In the genomic region with DNA sequence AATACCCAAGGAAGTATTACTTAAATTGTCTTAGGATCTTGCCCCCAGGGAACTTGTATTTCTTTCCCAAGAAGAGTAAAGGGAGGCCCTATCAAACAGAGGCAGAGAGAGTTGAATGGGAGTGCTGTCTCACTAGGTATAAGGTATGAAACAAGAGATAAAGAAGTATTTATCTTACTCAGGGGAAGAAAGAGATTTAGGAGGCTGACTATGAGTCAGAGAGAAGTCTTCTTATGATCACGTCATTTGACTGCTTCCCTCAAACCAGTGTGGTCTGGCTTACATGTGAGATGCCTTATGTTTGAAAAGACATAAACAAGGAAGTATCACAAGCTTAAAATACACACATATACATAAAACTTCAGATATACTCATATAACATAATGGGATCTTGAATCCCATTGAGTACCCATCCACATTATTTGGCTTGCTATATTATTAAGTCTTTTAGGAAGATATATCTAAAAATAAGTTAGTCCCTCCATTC, we compare ENCODE assay signal across 8 cellular contexts. TPM values are rescaled to one million over a fixed set of nuclear protein-coding genes. Genes with fewer than 3 reads are reported as not detected.
DNase-seq lines count a peak whose midpoint lies in the region; ATAC-seq, FAIRE-seq and TF ChIP-seq lines count a peak whose summit lies in the region.

No MANE protein-coding gene starts in this region.

- FAIRE-seq in HepG2 (lab: Jason Lieb, UNC) = no peak

- H3K9ac ChIP-seq in liver (ENCODE audit: low read depth in 1 of 2, low read length in 2 of 2) (peak overlapping the region in 1 of 2 donors; percentile 82), HepG2 (ENCODE audit: insufficient read depth, low read depth, low read length) (no peak overlapping the region)

- intact Hi-C loops in HepG2 (cut with micrococcal nuclease; ENCODE audit: unreplicated experiment) = no loop called here

- peaks cover 68 to 77% of the 10 kb centered on the region in 2 donors for H3K4me1 Mint-ChIP-seq in effector memory CD8-positive, alpha-beta T cell (ENCODE audit: low read depth in 2 of 2)

- TF ChIP-seq CTCF in liver (IDR thresholded peaks at IDR 0.05; ENCODE audit: low read depth, low read length, missing input control) (no peak), HepG2 (CRISPR knock-in tag; IDR thresholded peaks at IDR 0.05) (no peak)

- BruUV-seq in HepG2 (replicated peaks; lab: Mats Ljungman, UMichigan) = no TSS peak

- H3K27me3 Mint-ChIP-seq in effector memory CD8-positive, alpha-beta T cell = no peaks in the 10 kb centered on the region

- no peaks in the 10 kb centered on the region for H3K9me3 Mint-ChIP-seq in effector memory CD8-positive, alpha-beta T cell

- no peaks in the 10 kb centered on the region for H4K20me1 ChIP-seq in HepG2 (ENCODE audit: insufficient read depth, low read length)

- H3K27ac Mint-ChIP-seq in effector memory CD8-positive, alpha-beta T cell = peak overlapping the region; percentile 95 to 97

- H3K79me2 ChIP-seq in HepG2 (ENCODE audit: insufficient read depth, low read length) = peaks cover 5% of the 10 kb centered on the region

- CTCF ChIA-PET in HepG2 (lab: Yijun Ruan, JAX; ENCODE audit: low intra/inter-chr PET ratio, low total read pairs) = no interaction called here

- no peak for TF ChIP-seq RAD21 in liver (IDR thresholded peaks at IDR 0.05)
- TF ChIP-seq RAD21 in HepG2 (CRISPR knock-in tag; IDR thresholded peaks at IDR 0.05) = no peak

- H3K9me3 ChIP-seq in liver (ENCODE audit: control insufficient read depth in 4 of 4, low read length in 3 of 4) (no peaks in the 10 kb centered on the region), HepG2 (ENCODE audit: low read length) (no peaks in the 10 kb centered on the region)

- H3K27me3 ChIP-seq in liver (ENCODE audit: control insufficient read depth in 4 of 4, insufficient read depth in 4 of 4, low read length in 3 of 4) = no peaks in the 10 kb centered on the region
- no peaks in the 10 kb centered on the region for H3K27me3 ChIP-seq in HepG2 (ENCODE audit: control insufficient read depth in 1 of 2, insufficient read depth in 2 of 2, low read length in 2 of 2)

- WGBS in liver = 80% methylated on average over 1 of the region's 1 CpG
- WGBS in HepG2 (ENCODE audit: low lambda C conversion rate) = 67% methylated on average over 1 of the region's 1 CpG

- H3K36me3 ChIP-seq in liver (ENCODE audit: control insufficient read depth in 4 of 4, insufficient read depth in 3 of 4, low read depth in 1 of 4, low read length in 3 of 4) = no peaks in the 10 kb centered on the region
- H3K36me3 ChIP-seq in HepG2 (replicated peaks in 1 of 2; ENCODE audit: control insufficient read depth in 1 of 2, insufficient read depth in 2 of 2, low read length in 2 of 2) = no peaks in the 10 kb centered on the region

- H3K4me1 ChIP-seq in liver (ENCODE audit: control insufficient read depth in 4 of 4, insufficient read depth in 4 of 4, low read length in 3 of 4) (peaks cover 21 to 78% (median 54%) of the 10 kb centered on the region in 4 donors), HepG2 (ENCODE audit: insufficient read depth, low read length) (peaks cover 89% of the 10 kb centered on the region)

- no peak for DNase-seq in HepG2 (ENCODE audit: low spot score)
- DNase-seq in SIG-M5 treated with dmso at 0.1 percent for 504 hours (lab: John Stamatoyannopoulos, UW; ENCODE audit: unreplicated experiment) = peak; percentile 66
- peak; percentile 35 to 42 (median 39) for DNase-seq in effector memory CD8-positive, alpha-beta T cell
- peak; percentile 19 for DNase-seq in stimulated activated CD8-positive, alpha-beta memory T cell treated with anti-CD3 and anti-CD28 coated beads, Interleukin-12 subunit alpha, Interleukin-12 subunit beta, amount 100 ng/mL, for 1 hour (ENCODE audit: low read depth)
- no peak for DNase-seq in NCI-H2227 (lab: John Stamatoyannopoulos, UW; ENCODE audit: unreplicated experiment)
- DNase-seq in cerebellar nuclear complex (lab: John Stamatoyannopoulos, UW) = no peak

- H3K4me3 ChIP-seq in liver (ENCODE audit: low read depth in 1 of 3, low read length in 3 of 3) (no peak overlapping the region), HepG2 (replicated peaks in 1 of 3; ENCODE audit: insufficient read depth in 1 of 3, low read depth in 2 of 3, low read length in 3 of 3) (no peak overlapping the region)

- peaks cover 72% of the 10 kb centered on the region for H3K36me3 Mint-ChIP-seq in effector memory CD8-positive, alpha-beta T cell (ENCODE audit: insufficient read depth)

- TF ChIP-seq POLR2A in HepG2 (IDR thresholded peaks at IDR 0.05; ENCODE audit: insufficient read depth in 1 of 2, low read depth in 2 of 2, low read length in 2 of 2) = no peak

- H2AFZ ChIP-seq in HepG2 (ENCODE audit: low read length) = no peak overlapping the region

- in situ Hi-C loops in HepG2 (cut with HindIII; ENCODE audit: extremely low pct_ligation_motif_present, low pct_unique_long_range_greater_than_20kb) = no loop called here

- peak overlapping the region; percentile 90 for H3K27ac ChIP-seq in liver (ENCODE audit: low read depth in 1 of 2, low read length in 2 of 2)
- no peak overlapping the region for H3K27ac ChIP-seq in HepG2 (ENCODE audit: extremely low read length, insufficient read depth, low read length)

- H3K4me3 Mint-ChIP-seq in effector memory CD8-positive, alpha-beta T cell = peak overlapping the region; percentile 67 to 74

- no peak overlapping the region for H3K4me2 ChIP-seq in HepG2 (ENCODE audit: low read depth, low read length)

- POLR2A ChIA-PET in HepG2 (lab: Yijun Ruan, JAX) = interaction anchor here (3.7 kb wide), 1 partner anchor 30 kb away, joined by 20 read pairs; the partner anchor contains the start of gene DUSP10

- TF ChIP-seq EP300 in HepG2 (IDR thresholded peaks at IDR 0.05; ENCODE audit: low read depth in 2 of 2, low read length in 2 of 2) = no peak
- no peak for TF ChIP-seq EP300 in HepG2 (CRISPR knock-in tag; IDR thresholded peaks at IDR 0.05; ENCODE audit: borderline replicate concordance)

- ATAC-seq in HepG2 (no peak), HG02981 (IDR thresholded peaks at IDR 0.05; ENCODE audit: unreplicated experiment) (peak; percentile 42)
- ATAC-seq in effector memory CD8-positive, alpha-beta T cell (replicated peaks) = peak; percentile 60

TF ChIP-seq in liver, 16 proteins besides CTCF, POLR2A, EP300 and RAD21 (continues in another document):
- TF ChIP-seq TAF1 (conservative IDR thresholded peaks at IDR 0.05) (no peak), ZBTB33 (IDR thresholded peaks at IDR 0.05) (no peak)

TF ChIP-seq in HepG2, 621 proteins besides CTCF, POLR2A, EP300 and RAD21 (continues in another document):
- TF ChIP-seq ZNF672 (CRISPR knock-in tag; IDR thresholded peaks at IDR 0.05) (no peak), ZSCAN31 (CRISPR knock-in tag; IDR thresholded peaks at IDR 0.05; ENCODE audit: low read depth) (no peak), NRL (CRISPR knock-in tag; IDR thresholded peaks at IDR 0.05; ENCODE audit: borderline replicate concordance) (no peak), ETV6 (CRISPR knock-in tag; conservative IDR thresholded peaks at IDR 0.05) (no peak), POLR2AphosphoS2 (IDR thresholded peaks at IDR 0.05; ENCODE audit: low read depth, low read length) (no peak), GLI4 (CRISPR knock-in tag; IDR thresholded peaks at IDR 0.05; ENCODE audit: borderline replicate concordance) (no peak), ZNF597 (CRISPR knock-in tag; IDR thresholded peaks at IDR 0.05) (no peak), MIXL1 (CRISPR knock-in tag; IDR thresholded peaks at IDR 0.05) (no peak), ZNF615 (CRISPR knock-in tag; IDR thresholded peaks at IDR 0.05; ENCODE audit: borderline replicate concordance) (no peak)

RNA-seq across cellular contexts. Expression of gene DUSP10, which starts 29.6 kb away (rescaled TPM):
- total RNA-seq in liver (10 to 100 TPM in 1 of 2 donors, 1 to 10 TPM in 1; 6.7 to 15.4 TPM), HepG2 (2016; rRNA removed; fragmentation: Illumina TruSeq; extraction: Trizol) (2.1 and 2.5 TPM in 2 replicates)
- polyA plus RNA-seq in liver (10 to 100 TPM in 1 of 2 donors, 1 to 10 TPM in 1; 8.0 to 13.4 TPM), HepG2 (2011; rRNA removed) (4.2 and 4.4 TPM in 2 replicates)
- total RNA-seq in HepG2 (2016; cell fraction: cytosol; rRNA removed; fragmentation: Illumina TruSeq; extraction: Trizol; ENCODE audit: low read depth) = 1.0 and 1.1 TPM in 2 replicates
- 2.7 and 2.8 TPM in 2 replicates for total RNA-seq in HepG2 (2016; cell fraction: insoluble cytoplasmic fraction; rRNA removed; fragmentation: Illumina TruSeq; extraction: Trizol)
- 1.8 and 2.0 TPM in 2 replicates for total RNA-seq in HepG2 (2016; cell fraction: membrane; rRNA removed; fragmentation: Illumina TruSeq; extraction: Trizol)
- total RNA-seq in HepG2 (2016; cell fraction: nucleus; rRNA removed; fragmentation: Illumina TruSeq; extraction: Trizol) = 3.2 and 3.5 TPM in 2 replicates
- polyA plus RNA-seq in HepG2 (2011; cell fraction: cytosol; rRNA removed) = 5.3 and 5.7 TPM in 2 replicates
- 6.2 and 6.9 TPM in 2 replicates for polyA plus RNA-seq in HepG2 (2011; cell fraction: nucleus; rRNA removed)
- polyA plus RNA-seq in HepG2 (2012) = 2.6 and 5.2 TPM in 2 replicates
- polyA plus RNA-seq in HepG2 (2016; cell fraction: cytosol; fragmentation: Illumina TruSeq; extraction: Trizol; ENCODE audit: low read depth) = 0.26 and 0.36 TPM in 2 replicates
- 2.8 and 3.3 TPM in 2 replicates for polyA plus RNA-seq in HepG2 (2016; cell fraction: insoluble cytoplasmic fraction; fragmentation: Illumina TruSeq; extraction: Trizol; ENCODE audit: low read depth)
- polyA plus RNA-seq in HepG2 (2016; cell fraction: membrane; fragmentation: Illumina TruSeq; extraction: Trizol; ENCODE audit: low read depth) = 1.2 and 1.3 TPM in 2 replicates
- polyA plus RNA-seq in HepG2 (2016; cell fraction: nucleus; fragmentation: Illumina TruSeq; extraction: Trizol; ENCODE audit: insufficient read depth, low read depth) = 2.0 and 2.4 TPM in 2 replicates
- polyA minus RNA-seq in HepG2 (2011; rRNA and poly(A)+ RNA removed; ENCODE audit: low replicate concordance) = 11.2 and 16.0 TPM in 2 replicates
- 2.7 and 3.9 TPM in 2 replicates for polyA minus RNA-seq in HepG2 (2011; cell fraction: cytosol; rRNA and poly(A)+ RNA removed)
- 13.1 and 15.4 TPM in 2 replicates for polyA minus RNA-seq in HepG2 (2011; cell fraction: nucleus; rRNA and poly(A)+ RNA removed)

Comparison
In these comparisons a context has a peak if more than half of its experiments do, and no peak if none do; other contexts are left out.
1. DNase-seq: peak in SIG-M5 treated with dmso at 0.1 percent for 504 hours (single experiment), effector memory CD8-positive, alpha-beta T cell (3 of 3) and stimulated activated CD8-positive, alpha-beta memory T cell treated with anti-CD3 and anti-CD28 coated beads, Interleukin-12 subunit alpha, Interleukin-12 subunit beta, amount 100 ng/mL, for 1 hour (single experiment); none in HepG2 (single experiment), NCI-H2227 (single experiment) and cerebellar nuclear complex (0 of 2).